In the genomic region with DNA sequence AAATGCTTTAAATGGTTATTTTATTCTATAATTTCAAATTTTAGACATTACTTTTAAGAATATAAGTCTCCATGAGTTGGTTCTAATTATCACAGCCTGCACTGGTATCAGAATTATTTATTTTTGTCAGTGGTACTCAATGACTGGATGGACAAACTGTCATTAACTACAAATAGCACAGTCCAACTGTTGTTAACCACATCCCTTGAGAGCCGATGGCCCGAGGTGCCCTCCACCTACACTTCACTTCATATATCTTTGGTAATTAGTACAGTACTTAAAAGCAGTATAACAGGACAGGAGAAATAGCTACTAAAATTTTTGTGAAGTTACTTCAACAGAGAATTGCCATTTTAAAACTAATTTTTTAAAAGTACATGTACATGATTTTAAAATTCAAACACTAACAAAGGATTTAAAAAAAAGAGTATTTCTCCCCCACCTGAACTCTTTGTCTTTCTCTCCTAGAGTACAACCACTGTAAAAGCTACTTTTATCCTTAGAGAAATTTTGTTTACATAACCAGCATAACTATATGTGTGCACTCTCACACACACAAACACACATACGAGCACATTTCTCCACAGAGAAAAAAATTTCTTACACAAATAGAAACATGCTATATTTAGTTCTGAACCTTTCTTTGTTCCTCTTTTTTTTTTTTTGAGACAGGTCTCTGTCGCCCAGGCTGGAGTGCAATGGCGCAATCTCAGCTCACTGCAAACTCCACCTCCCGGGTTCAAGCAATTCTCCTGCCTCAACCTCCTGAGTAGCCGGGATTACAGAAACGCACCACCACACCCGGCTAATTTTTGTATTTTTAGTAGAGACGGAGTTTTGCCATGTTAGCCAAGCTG, we compare ENCODE assay signal across 1 cellular context.
TF ChIP-seq lines count a peak whose summit lies in the region.

No MANE protein-coding gene starts in this region.

TF ChIP-seq in HepG2, 621 proteins besides CTCF, POLR2A, EP300 and RAD21 (continued from another document):
- TF ChIP-seq, protein P1, sequence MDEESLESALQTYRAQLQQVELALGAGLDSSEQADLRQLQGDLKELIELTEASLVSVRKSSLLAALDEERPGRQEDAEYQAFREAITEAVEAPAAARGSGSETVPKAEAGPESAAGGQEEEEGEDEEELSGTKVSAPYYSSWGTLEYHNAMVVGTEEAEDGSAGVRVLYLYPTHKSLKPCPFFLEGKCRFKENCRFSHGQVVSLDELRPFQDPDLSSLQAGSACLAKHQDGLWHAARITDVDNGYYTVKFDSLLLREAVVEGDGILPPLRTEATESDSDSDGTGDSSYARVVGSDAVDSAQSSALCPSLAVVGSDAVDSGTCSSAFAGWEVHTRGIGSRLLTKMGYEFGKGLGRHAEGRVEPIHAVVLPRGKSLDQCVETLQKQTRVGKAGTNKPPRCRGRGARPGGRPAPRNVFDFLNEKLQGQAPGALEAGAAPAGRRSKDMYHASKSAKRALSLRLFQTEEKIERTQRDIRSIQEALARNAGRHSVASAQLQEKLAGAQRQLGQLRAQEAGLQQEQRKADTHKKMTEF (CRISPR knock-in tag; IDR thresholded peaks at IDR 0.05): peak; percentile 36; the same call in 1 of the 2 replicates
- TF ChIP-seq ZNF101 (CRISPR knock-in tag; IDR thresholded peaks at IDR 0.05; ENCODE audit: borderline replicate concordance, low read depth): no peak
- TF ChIP-seq HMG20A (CRISPR knock-in tag; IDR thresholded peaks at IDR 0.05; ENCODE audit: borderline replicate concordance): peak; percentile 24; the same call in 1 of the 2 replicates
- TF ChIP-seq, protein P2, sequence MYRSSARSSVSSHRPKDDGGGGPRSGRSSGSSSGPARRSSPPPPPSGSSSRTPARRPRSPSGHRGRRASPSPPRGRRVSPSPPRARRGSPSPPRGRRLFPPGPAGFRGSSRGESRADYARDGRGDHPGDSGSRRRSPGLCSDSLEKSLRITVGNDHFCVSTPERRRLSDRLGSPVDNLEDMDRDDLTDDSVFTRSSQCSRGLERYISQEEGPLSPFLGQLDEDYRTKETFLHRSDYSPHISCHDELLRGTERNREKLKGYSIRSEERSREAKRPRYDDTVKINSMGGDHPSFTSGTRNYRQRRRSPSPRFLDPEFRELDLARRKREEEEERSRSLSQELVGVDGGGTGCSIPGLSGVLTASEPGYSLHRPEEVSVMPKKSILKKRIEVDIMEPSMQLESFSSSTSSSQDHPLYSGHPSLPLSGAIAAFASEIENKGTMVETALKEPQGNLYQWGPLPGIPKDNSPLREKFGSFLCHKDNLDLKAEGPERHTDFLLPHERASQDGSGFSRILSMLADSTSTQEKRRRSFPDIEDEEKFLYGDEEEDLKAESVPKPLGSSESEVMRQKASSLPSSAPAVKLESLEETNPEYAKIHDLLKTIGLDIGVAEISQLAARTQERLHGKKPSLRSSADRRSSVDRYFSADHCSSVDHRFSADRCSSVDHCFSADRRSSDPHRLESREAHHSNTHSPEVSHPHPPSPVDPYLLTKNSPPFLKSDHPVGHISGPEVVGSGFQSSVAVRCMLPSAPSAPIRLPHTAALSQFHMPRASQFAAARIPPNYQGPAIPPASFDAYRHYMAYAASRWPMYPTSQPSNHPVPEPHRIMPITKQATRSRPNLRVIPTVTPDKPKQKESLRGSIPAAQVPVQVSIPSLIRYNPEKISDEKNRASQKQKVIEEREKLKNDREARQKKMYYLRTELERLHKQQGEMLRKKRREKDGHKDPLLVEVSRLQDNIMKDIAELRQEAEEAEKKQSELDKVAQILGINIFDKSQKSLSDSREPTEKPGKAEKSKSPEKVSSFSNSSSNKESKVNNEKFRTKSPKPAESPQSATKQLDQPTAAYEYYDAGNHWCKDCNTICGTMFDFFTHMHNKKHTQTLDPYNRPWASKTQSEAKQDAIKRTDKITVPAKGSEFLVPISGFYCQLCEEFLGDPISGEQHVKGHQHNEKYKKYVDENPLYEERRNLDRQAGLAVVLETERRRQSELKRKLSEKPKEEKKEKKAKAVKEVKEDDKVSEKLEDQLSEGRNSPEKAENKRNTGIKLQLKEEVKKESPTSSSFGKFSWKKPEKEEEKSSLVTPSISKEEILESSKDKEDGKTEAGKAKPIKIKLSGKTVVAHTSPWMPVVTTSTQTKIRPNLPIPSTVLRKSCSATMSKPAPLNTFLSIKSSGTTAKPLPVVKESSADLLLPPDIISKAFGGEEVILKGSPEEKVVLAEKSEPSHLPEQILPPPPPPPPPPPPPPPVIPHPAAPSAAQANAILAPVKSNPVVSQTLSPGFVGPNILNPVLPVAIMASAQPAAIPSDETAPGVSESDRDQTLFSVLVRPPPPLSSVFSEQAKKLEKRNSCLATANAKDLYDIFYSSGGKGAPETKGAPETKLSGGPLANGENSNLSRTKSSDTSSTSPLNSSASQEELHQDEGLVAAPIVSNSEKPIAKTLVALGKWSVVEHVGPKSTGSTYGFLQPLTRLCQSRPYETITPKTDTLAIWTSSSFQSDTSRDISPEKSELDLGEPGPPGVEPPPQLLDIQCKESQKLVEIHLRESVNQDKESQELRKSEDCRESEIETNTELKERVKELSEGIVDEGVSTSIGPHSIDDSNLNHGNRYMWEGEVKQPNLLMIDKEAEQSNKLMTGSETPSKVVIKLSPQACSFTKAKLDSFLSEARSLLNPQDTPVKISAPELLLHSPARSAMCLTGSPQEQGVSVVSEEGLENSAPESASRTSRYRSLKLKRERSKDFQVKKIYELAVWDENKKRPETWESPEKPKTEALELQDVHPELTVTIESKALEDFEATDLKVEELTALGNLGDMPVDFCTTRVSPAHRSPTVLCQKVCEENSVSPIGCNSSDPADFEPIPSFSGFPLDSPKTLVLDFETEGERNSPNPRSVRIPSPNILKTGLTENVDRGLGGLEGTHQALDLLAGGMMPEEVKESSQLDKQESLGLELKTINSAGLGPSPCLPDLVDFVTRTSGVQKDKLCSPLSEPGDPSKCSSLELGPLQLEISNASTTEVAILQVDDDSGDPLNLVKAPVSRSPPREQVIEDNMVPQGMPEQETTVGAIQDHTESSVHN (CRISPR knock-in tag; IDR thresholded peaks at IDR 0.05): no peak
- no peak for TF ChIP-seq MIER2 (CRISPR knock-in tag; IDR thresholded peaks at IDR 0.05)
- TF ChIP-seq SOX13 (IDR thresholded peaks at IDR 0.05): no peak
- TF ChIP-seq SOX13 (CRISPR knock-in tag; conservative IDR thresholded peaks at IDR 0.05 in 1 of 2, IDR thresholded peaks at IDR 0.05 in 1 of 2): peak in 1 of 2 experiments; percentile 71; a peak in 2 of 4 replicates
- TF ChIP-seq SNAPC2 (CRISPR knock-in tag; IDR thresholded peaks at IDR 0.05): no peak
